In the genomic region with DNA sequence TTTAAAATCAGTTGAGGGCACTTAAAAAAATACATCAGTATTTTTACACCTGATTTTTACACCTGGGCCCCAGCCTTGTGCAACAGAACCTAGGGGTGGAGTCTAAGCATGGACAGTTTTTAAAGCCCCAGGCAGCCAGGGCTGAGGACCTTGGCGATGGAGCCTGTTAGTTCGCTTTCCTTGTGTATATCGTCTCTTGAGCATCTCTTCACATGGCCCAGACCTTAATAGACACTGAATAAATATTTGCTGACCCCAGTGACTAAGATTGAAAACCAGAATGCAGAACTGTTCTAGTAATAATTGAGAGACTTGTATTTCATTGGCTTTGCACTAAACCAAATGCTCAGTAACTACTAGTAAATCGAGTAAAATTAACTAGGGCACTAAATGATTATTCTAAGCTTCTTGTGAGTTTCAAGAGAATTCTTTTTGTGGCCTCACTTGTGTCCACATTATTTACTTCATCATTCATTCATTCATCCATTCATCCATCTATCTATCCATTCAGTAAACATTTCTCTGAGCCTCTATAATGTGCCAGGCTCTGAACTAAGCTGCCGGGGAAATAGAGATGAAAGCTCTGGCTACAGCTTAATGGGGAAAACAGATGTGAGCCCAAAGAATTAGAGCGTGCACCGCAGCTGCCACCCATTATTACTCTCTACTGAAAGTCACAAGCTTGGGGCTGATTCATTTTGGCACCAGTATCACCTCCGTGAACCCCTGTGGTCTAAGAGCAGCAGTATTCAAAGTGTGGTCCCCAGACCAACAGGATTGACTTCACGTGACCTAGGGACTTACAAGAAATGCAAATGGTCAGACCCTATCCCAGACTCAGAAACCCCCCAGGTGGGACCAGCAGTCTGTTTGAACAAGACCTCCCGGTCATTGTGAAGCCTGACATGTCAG, we compare ENCODE assay signal across 9 cellular contexts. TPM values are rescaled to one million over a fixed set of nuclear protein-coding genes. Genes with fewer than 3 reads are reported as not detected.
DNase-seq lines count a peak whose midpoint lies in the region; ATAC-seq and TF ChIP-seq lines count a peak whose summit lies in the region.
"Had no signal": no experiment of that assay in that cellular context is flagged by ENCODE, and none has a peak within 500 bp of the region (broad histone marks: within the 10 kb centered on the region; RNA-seq: fewer than 3 reads in every experiment).

No MANE protein-coding gene starts in this region.

- DNase-seq in lung (ENCODE audit: low spot score): peak; percentile 48
- DNase-seq in kidney tubule cell (ENCODE audit: low spot score): no peak
- no peak for DNase-seq in immature natural killer cell
- no peak for DNase-seq in cortex of kidney (lab: John Stamatoyannopoulos, UW)
- DNase-seq in activated CD4-positive, alpha-beta T cell treated with anti-CD3 and anti-CD28 coated beads, Interleukin-2, amount 50 U/mL, for 4 hours: no peak

- no peaks in the 10 kb centered on the region for H3K36me3 ChIP-seq in lung (ENCODE audit: control insufficient read depth in 2 of 2, insufficient read depth in 2 of 2, low read length in 2 of 2)

- H3K4me3 ChIP-seq in lung: no peak overlapping the region
- H3K4me3 ChIP-seq: K562 had no signal

- H3K27ac Mint-ChIP-seq in immature natural killer cell: no peak overlapping the region

- no peaks in the 10 kb centered on the region for H3K9me3 Mint-ChIP-seq in immature natural killer cell

- peaks cover 0 to 2% of the 10 kb centered on the region in 2 donors for H3K4me1 ChIP-seq in lung (ENCODE audit: control insufficient read depth in 2 of 2, insufficient read depth in 2 of 2, low read length in 2 of 2)

- peak overlapping the region in 1 of 2 donors; percentile 50 for H3K27ac ChIP-seq in lung (ENCODE audit: low read depth in 1 of 2, low read length in 1 of 2)

- H3K4me3 Mint-ChIP-seq in immature natural killer cell: no peak overlapping the region

- ATAC-seq in GM18502 (IDR thresholded peaks at IDR 0.05; ENCODE audit: poor library complexity, unreplicated experiment) (peak; percentile 60), GM21447 (IDR thresholded peaks at IDR 0.05; ENCODE audit: unreplicated experiment) (peak; percentile 79), HG03565 (IDR thresholded peaks at IDR 0.05; ENCODE audit: unreplicated experiment) (peak; percentile 67), lung (ENCODE audit: insufficient read depth, low FRiP score) (peak; percentile 47)
- ATAC-seq: K562 had no signal

- H3K4me1 Mint-ChIP-seq in immature natural killer cell: peaks cover 0 to 2% of the 10 kb centered on the region in 2 donors

- TF ChIP-seq CTCF in lung (IDR thresholded peaks at IDR 0.05; ENCODE audit: control extremely low read depth, extremely low read depth): no peak

- H3K27me3 Mint-ChIP-seq in immature natural killer cell (ENCODE audit: low read depth in 3 of 3): peaks cover 0 to 7% (median 2%) of the 10 kb centered on the region in 3 donors

- 65 to 87% methylated on average over 10 of the region's 10 CpGs for WGBS in lung, 2 donors

- no peaks in the 10 kb centered on the region for H3K36me3 Mint-ChIP-seq in immature natural killer cell

- H3K27me3 ChIP-seq in lung (ENCODE audit: control insufficient read depth, insufficient read depth): no peaks in the 10 kb centered on the region

- no peaks in the 10 kb centered on the region for H3K9me3 ChIP-seq in lung (ENCODE audit: control insufficient read depth in 2 of 2, insufficient read depth in 1 of 2, low read length in 1 of 2)

RNA-seq across cellular contexts. Expression of a gene that starts 30.7 kb away (rescaled TPM):
- 10 to 100 TPM; 13.2 to 21.2 TPM for total RNA-seq in lung
- 1 to 10 TPM; 3.4 to 4.5 TPM for polyA plus RNA-seq in lung
- 1 to 10 TPM in 1 of 3 donors, under 1 TPM in 2; 0.27 to 1.5 (median 0.48) TPM for polyA plus RNA-seq in immature natural killer cell
